In the genomic region with DNA sequence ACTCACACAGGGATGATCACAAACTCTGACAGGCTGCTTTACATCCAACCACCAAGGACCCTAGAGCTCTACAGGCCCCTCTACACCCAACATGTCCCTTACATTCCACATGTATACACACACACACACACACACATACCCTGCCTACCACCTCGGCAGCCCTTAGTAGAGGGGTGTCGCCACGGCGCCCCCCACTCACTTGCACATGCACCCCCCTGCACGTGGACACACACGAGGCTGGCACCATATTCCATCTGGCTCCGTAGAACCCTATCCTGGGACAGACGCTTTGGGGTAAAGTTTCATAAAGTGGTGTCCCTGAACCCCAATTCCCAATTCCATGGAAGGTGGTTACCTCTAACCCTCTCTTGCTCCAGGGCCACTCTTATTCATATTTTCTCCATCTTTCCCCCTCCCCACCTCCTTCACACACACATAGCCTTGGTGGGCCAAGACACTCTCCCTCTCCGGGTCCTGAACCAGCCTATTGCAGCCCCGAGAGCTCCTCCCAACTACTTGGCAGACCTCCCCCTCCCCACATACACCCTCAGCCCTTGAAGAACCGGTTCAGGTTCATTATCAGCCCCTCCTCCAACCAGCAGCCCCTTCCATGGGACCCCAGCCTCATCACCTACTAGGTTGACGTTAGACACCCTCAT, we compare ENCODE assay signal across 1 cellular context.
TF ChIP-seq lines count a peak whose summit lies in the region.

No MANE protein-coding gene starts in this region.

TF ChIP-seq in HepG2, 621 proteins besides CTCF, POLR2A, EP300 and RAD21 (continued from another document):
- TF ChIP-seq, protein P1, sequence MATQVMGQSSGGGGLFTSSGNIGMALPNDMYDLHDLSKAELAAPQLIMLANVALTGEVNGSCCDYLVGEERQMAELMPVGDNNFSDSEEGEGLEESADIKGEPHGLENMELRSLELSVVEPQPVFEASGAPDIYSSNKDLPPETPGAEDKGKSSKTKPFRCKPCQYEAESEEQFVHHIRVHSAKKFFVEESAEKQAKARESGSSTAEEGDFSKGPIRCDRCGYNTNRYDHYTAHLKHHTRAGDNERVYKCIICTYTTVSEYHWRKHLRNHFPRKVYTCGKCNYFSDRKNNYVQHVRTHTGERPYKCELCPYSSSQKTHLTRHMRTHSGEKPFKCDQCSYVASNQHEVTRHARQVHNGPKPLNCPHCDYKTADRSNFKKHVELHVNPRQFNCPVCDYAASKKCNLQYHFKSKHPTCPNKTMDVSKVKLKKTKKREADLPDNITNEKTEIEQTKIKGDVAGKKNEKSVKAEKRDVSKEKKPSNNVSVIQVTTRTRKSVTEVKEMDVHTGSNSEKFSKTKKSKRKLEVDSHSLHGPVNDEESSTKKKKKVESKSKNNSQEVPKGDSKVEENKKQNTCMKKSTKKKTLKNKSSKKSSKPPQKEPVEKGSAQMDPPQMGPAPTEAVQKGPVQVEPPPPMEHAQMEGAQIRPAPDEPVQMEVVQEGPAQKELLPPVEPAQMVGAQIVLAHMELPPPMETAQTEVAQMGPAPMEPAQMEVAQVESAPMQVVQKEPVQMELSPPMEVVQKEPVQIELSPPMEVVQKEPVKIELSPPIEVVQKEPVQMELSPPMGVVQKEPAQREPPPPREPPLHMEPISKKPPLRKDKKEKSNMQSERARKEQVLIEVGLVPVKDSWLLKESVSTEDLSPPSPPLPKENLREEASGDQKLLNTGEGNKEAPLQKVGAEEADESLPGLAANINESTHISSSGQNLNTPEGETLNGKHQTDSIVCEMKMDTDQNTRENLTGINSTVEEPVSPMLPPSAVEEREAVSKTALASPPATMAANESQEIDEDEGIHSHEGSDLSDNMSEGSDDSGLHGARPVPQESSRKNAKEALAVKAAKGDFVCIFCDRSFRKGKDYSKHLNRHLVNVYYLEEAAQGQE (IDR thresholded peaks at IDR 0.05; ENCODE audit: borderline replicate concordance in 1 of 2, low read depth in 1 of 2, low read length in 2 of 2): peak; percentile 29 to 87
- TF ChIP-seq, protein P2, sequence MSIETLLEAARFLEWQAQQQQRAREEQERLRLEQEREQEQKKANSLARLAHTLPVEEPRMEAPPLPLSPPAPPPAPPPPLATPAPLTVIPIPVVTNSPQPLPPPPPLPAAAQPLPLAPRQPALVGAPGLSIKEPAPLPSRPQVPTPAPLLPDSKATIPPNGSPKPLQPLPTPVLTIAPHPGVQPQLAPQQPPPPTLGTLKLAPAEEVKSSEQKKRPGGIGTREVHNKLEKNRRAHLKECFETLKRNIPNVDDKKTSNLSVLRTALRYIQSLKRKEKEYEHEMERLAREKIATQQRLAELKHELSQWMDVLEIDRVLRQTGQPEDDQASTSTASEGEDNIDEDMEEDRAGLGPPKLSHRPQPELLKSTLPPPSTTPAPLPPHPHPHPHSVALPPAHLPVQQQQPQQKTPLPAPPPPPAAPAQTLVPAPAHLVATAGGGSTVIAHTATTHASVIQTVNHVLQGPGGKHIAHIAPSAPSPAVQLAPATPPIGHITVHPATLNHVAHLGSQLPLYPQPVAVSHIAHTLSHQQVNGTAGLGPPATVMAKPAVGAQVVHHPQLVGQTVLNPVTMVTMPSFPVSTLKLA (IDR thresholded peaks at IDR 0.05): peak; percentile 53
- TF ChIP-seq ZNF510 (CRISPR knock-in tag; IDR thresholded peaks at IDR 0.05; ENCODE audit: low read depth): no peak
- no peak for TF ChIP-seq MYNN (CRISPR knock-in tag; IDR thresholded peaks at IDR 0.05; ENCODE audit: low read depth)
- 0 out of 2 replicates have a peak, but pooled peaks have one; percentile 61 for TF ChIP-seq MIER2 (CRISPR knock-in tag; IDR thresholded peaks at IDR 0.05)
